ENCODE assay signal across 8 cellular contexts in genomic region chr19:19459707-19460251, GRCh38. TPM values are rescaled to one million over a fixed set of nuclear protein-coding genes. Genes with fewer than 3 reads are reported as not detected.
DNase-seq lines count a peak whose midpoint lies in the region; ATAC-seq and TF ChIP-seq lines count a peak whose summit lies in the region.

No MANE protein-coding gene starts in this region.

- intact Hi-C loops in cardiac septum (cut with DNase I), result loop anchor here (5.0 kb wide), 1 partner anchor 52 kb away; the partner anchor contains the start of gene GATAD2A

- ATAC-seq in GM19452 (IDR thresholded peaks at IDR 0.05; ENCODE audit: unreplicated experiment), result peak; percentile 50
- ATAC-seq in GM21390 (IDR thresholded peaks at IDR 0.05; ENCODE audit: unreplicated experiment), result no peak
- ATAC-seq in HG02852 (IDR thresholded peaks at IDR 0.05; ENCODE audit: unreplicated experiment), result no peak

- peak; percentile 36 to 38 for DNase-seq in activated T-helper 1 cell treated with anti-CD3 and anti-CD28 coated beads, Interleukin-2, amount 50 U/mL, for 16 hours (ENCODE audit: low read depth in 1 of 2, low spot score in 1 of 2)
- DNase-seq in cardiac septum (ENCODE audit: low spot score) (peak; percentile 88), amygdala (lab: John Stamatoyannopoulos, UW) (no peak)
- DNase-seq in stimulated activated CD4-positive, alpha-beta T cell treated with anti-CD3 and anti-CD28 coated beads, Interleukin-2, amount 100 ng/mL, for 24 hours, result peak; percentile 69 to 70

TF ChIP-seq in PFSK-1, 5 proteins besides CTCF, POLR2A, EP300 and RAD21:
- TF ChIP-seq REST (IDR thresholded peaks at IDR 0.05; ENCODE audit: insufficient read depth in 1 of 2, low read depth in 2 of 2, low read length in 2 of 2), result no peak; a peak in 1 of 4 replicates
- TF ChIP-seq POLR2AphosphoS5 (IDR thresholded peaks at IDR 0.05; ENCODE audit: low read depth, low read length), result 0 out of 2 replicates have a peak, but pooled peaks have one; percentile 10

RNA-seq across cellular contexts. Expression of gene GATAD2A, which starts 54.3 kb away (rescaled TPM):
- 92.9 TPM for polyA plus RNA-seq in PFSK-1 (2012; ENCODE audit: insufficient read length, low read depth)
- 39.9 TPM for total RNA-seq in cardiac septum

RNA-seq across cellular contexts. Expression of gene TSSK6, which starts 55.6 kb away (rescaled TPM):
- polyA plus RNA-seq in PFSK-1 (2012; ENCODE audit: insufficient read length, low read depth), result 6.9 TPM
- 1.2 TPM for total RNA-seq in cardiac septum

RNA-seq across cellular contexts. Expression of gene NDUFA13, which starts 56.2 kb away (rescaled TPM):
- 653 TPM for polyA plus RNA-seq in PFSK-1 (2012; ENCODE audit: insufficient read length, low read depth)
- 779 TPM for total RNA-seq in cardiac septum

Comparison
In these comparisons a context has a peak if more than half of its experiments do, and no peak if none do; other contexts are left out.
1. DNase-seq: peak in activated T-helper 1 cell treated with anti-CD3 and anti-CD28 coated beads, Interleukin-2, amount 50 U/mL, for 16 hours (2 of 2), cardiac septum (single experiment) and stimulated activated CD4-positive, alpha-beta T cell treated with anti-CD3 and anti-CD28 coated beads, Interleukin-2, amount 100 ng/mL, for 24 hours (2 of 2); none in amygdala (0 of 56).